In genomic region chr3:152185941-152186630, GRCh38 we compare ENCODE assay signal across 17 cellular contexts.
"Had no signal": no experiment of that assay in that cellular context is flagged by ENCODE, and none has a peak within 500 bp of the region (broad histone marks: within the 10 kb centered on the region; RNA-seq: fewer than 3 reads in every experiment).

No MANE protein-coding gene starts in this region.

- H3K4me3 ChIP-seq: gastroesophageal sphincter, lung, suprapubic skin had no signal

- H3K9me3 Mint-ChIP-seq: activated naive CD4-positive, alpha-beta T cell treated with anti-CD3 and anti-CD28 coated beads for 36 hours; activated naive CD8-positive, alpha-beta T cell treated with anti-CD3 and anti-CD28 coated beads, Interleukin-2, amount 50 U/mL, for 24 hours; activated T-helper 2 cell treated with anti-CD3 and anti-CD28 coated beads, Interferon-gamma antibody, Interleukin-2, Interleukin-4, amounts not matched to agents 10 μg/mL and 5 μg/mL and 100 μg/mL, durations not matched to agents 14 hours and 24 hours and 36 hours; neural crest cell; stimulated activated naive CD8-positive, alpha-beta T cell treated with anti-CD3 and anti-CD28 coated beads, Interleukin-15, Interleukin-2, amounts not matched to agents 100 ng/mL and 50 ng/mL, for 24 hours; T-helper 1 cell treated with Interleukin-12 subunit alpha and Interleukin-12 subunit beta and Interleukin-4 antibody, amounts not matched to agents 30 μg/mL and 1 μg/mL, for 36 hours had no signal

- FAIRE-seq: endometrium, islet of Langerhans had no signal

- H3K27me3 ChIP-seq: gastroesophageal sphincter, suprapubic skin had no signal

- DNase-seq: activated CD4-positive, alpha-beta T cell treated with anti-CD3 and anti-CD28 coated beads, Interleukin-2, amount 50 U/mL, for 48 hours; activated naive CD4-positive, alpha-beta T cell treated with anti-CD3 and anti-CD28 coated beads for 36 hours; activated naive CD8-positive, alpha-beta T cell treated with anti-CD3 and anti-CD28 coated beads, Interleukin-2, amount 50 U/mL, for 24 hours; midbrain; trophoblast cell; WERI-Rb-1 had no signal

- H3K27ac Mint-ChIP-seq: activated naive CD4-positive, alpha-beta T cell treated with anti-CD3 and anti-CD28 coated beads for 36 hours; activated naive CD8-positive, alpha-beta T cell treated with anti-CD3 and anti-CD28 coated beads, Interleukin-2, amount 50 U/mL, for 24 hours; activated T-helper 2 cell treated with anti-CD3 and anti-CD28 coated beads, Interferon-gamma antibody, Interleukin-2, Interleukin-4, amounts not matched to agents 10 μg/mL and 5 μg/mL and 100 μg/mL, durations not matched to agents 14 hours and 24 hours and 36 hours; stimulated activated naive CD8-positive, alpha-beta T cell treated with anti-CD3 and anti-CD28 coated beads, Interleukin-15, Interleukin-2, amounts not matched to agents 100 ng/mL and 50 ng/mL, for 24 hours; T-helper 1 cell treated with Interleukin-12 subunit alpha and Interleukin-12 subunit beta and Interleukin-4 antibody, amounts not matched to agents 30 μg/mL and 1 μg/mL, for 36 hours had no signal

- H3K4me1 Mint-ChIP-seq: neural crest cell had no signal

- ATAC-seq: activated naive CD8-positive, alpha-beta T cell treated with anti-CD3 and anti-CD28 coated beads, Interleukin-2, amount 50 U/mL, for 24 hours; esophagus mucosa; gastroesophageal sphincter; sciatic nerve had no signal

- H3K9me3 ChIP-seq: gastroesophageal sphincter, suprapubic skin had no signal

- H3K4me3 Mint-ChIP-seq: activated naive CD4-positive, alpha-beta T cell treated with anti-CD3 and anti-CD28 coated beads for 36 hours; activated naive CD8-positive, alpha-beta T cell treated with anti-CD3 and anti-CD28 coated beads, Interleukin-2, amount 50 U/mL, for 24 hours; neural crest cell; stimulated activated naive CD8-positive, alpha-beta T cell treated with anti-CD3 and anti-CD28 coated beads, Interleukin-15, Interleukin-2, amounts not matched to agents 100 ng/mL and 50 ng/mL, for 24 hours; T-helper 1 cell treated with Interleukin-12 subunit alpha and Interleukin-12 subunit beta and Interleukin-4 antibody, amounts not matched to agents 30 μg/mL and 1 μg/mL, for 36 hours had no signal

- H3K27ac ChIP-seq: suprapubic skin, WERI-Rb-1 had no signal

- H3K4me1 ChIP-seq: suprapubic skin had no signal

- H3K36me3 ChIP-seq: gastroesophageal sphincter, suprapubic skin, WERI-Rb-1 had no signal
